Comparison of ENCODE assay signal across 9 cellular contexts in genomic region chr3:43997788-43998373, GRCh38.
DNase-seq lines count a peak whose midpoint lies in the region; ATAC-seq, FAIRE-seq and TF ChIP-seq lines count a peak whose summit lies in the region.
"Had no signal": no experiment of that assay in that cellular context is flagged by ENCODE, and none has a peak within 500 bp of the region (broad histone marks: within the 10 kb centered on the region; RNA-seq: fewer than 3 reads in every experiment).

No MANE protein-coding gene starts in this region.

- H3K27ac Mint-ChIP-seq in activated naive CD8-positive, alpha-beta T cell treated with anti-CD3 and anti-CD28 coated beads, Interleukin-2, amount 50 U/mL, for 24 hours: peak overlapping the region; percentile 14

- H3K27me3 Mint-ChIP-seq in activated naive CD8-positive, alpha-beta T cell treated with anti-CD3 and anti-CD28 coated beads, Interleukin-2, amount 50 U/mL, for 24 hours: peaks cover 88% of the 10 kb centered on the region

- H3K4me1 Mint-ChIP-seq in activated naive CD8-positive, alpha-beta T cell treated with anti-CD3 and anti-CD28 coated beads, Interleukin-2, amount 50 U/mL, for 24 hours: peaks cover 40% of the 10 kb centered on the region

- 89% methylated on average over 33 of the region's 34 CpGs for WGBS in A549 (ENCODE audit: missing lambda C conversion rate)

- CTCF ChIA-PET in A549 (lab: Yijun Ruan, JAX): interaction anchor here (1.7 kb wide), 1 partner anchor 229 kb away, joined by 7 read pairs; no protein-coding TSS in a partner anchor

- peaks cover 8% of the 10 kb centered on the region for H3K9me3 Mint-ChIP-seq in activated naive CD8-positive, alpha-beta T cell treated with anti-CD3 and anti-CD28 coated beads, Interleukin-2, amount 50 U/mL, for 24 hours

- DNase-seq in A549 (ENCODE audit: low read depth in 1 of 2, low spot score in 1 of 2): peak in 1 of 2 experiments; percentile 11
- DNase-seq in GM20000 (ENCODE audit: low spot score): peak; percentile 41
- DNase-seq in activated naive CD8-positive, alpha-beta T cell treated with anti-CD3 and anti-CD28 coated beads, Interleukin-2, amount 50 U/mL, for 24 hours: peak; percentile 18
- DNase-seq in left kidney (ENCODE audit: low read depth, low spot score): peak; percentile 37
- DNase-seq in RCC 7860 (ENCODE audit: low spot score): no peak
- no peak for DNase-seq in NCI-H2196 treated with DMSO at 0.1 percent for 48 hours (lab: John Stamatoyannopoulos, UW; ENCODE audit: unreplicated experiment)
- DNase-seq in NCI-H2081 treated with DMSO at 0.1 percent for 48 hours (lab: John Stamatoyannopoulos, UW): no peak

- TF ChIP-seq RAD21 in A549 (conservative IDR thresholded peaks at IDR 0.05 in 1 of 2, IDR thresholded peaks at IDR 0.05 in 1 of 2): no peak

- peak overlapping the region; percentile 71 for H3K4me3 Mint-ChIP-seq in activated naive CD8-positive, alpha-beta T cell treated with anti-CD3 and anti-CD28 coated beads, Interleukin-2, amount 50 U/mL, for 24 hours

- FAIRE-seq in A549 (lab: Jason Lieb, UNC): no peak
- no peak for FAIRE-seq in RCC 7860 (lab: Jason Lieb, UNC)

- peak overlapping the region; percentile 83 for H3K4me3 ChIP-seq in A549
- H3K4me3 ChIP-seq: prostate gland had no signal

- H3K4me1 ChIP-seq in A549: peaks cover 35% of the 10 kb centered on the region

- TF ChIP-seq POLR2A in A549 (IDR thresholded peaks at IDR 0.05; ENCODE audit: low read length): 0 out of 2 replicates have a peak, but pooled peaks have one; percentile 4

- no peaks in the 10 kb centered on the region for H3K9me3 ChIP-seq in A549
- H3K9me3 ChIP-seq: prostate gland had no signal

- POLR2A ChIA-PET in A549 (lab: Yijun Ruan, JAX): interaction anchor here (0.9 kb wide), 1 partner anchor 131 kb away, joined by 3 read pairs; no protein-coding TSS in a partner anchor

- no peak for TF ChIP-seq EP300 in A549 (IDR thresholded peaks at IDR 0.05)

- TF ChIP-seq CTCF in A549 (IDR thresholded peaks at IDR 0.05): no peak
- TF ChIP-seq CTCF in GM20000 (IDR thresholded peaks at IDR 0.05; ENCODE audit: extremely low read depth, missing control alignments): no peak

- H3K27ac ChIP-seq in A549: peak overlapping the region; percentile 89 to 99
- H3K27ac ChIP-seq: prostate gland had no signal

- peak overlapping the region; percentile 95 for H3K4me2 ChIP-seq in A549

- H3K36me3 Mint-ChIP-seq in activated naive CD8-positive, alpha-beta T cell treated with anti-CD3 and anti-CD28 coated beads, Interleukin-2, amount 50 U/mL, for 24 hours (ENCODE audit: low read depth): no peaks in the 10 kb centered on the region

- ATAC-seq in A549 (no peak), GM21526 (IDR thresholded peaks at IDR 0.05; ENCODE audit: low FRiP score, unreplicated experiment) (no peak)
- no peak for ATAC-seq in activated naive CD8-positive, alpha-beta T cell treated with anti-CD3 and anti-CD28 coated beads, Interleukin-2, amount 50 U/mL, for 24 hours

TF ChIP-seq in A549, 52 proteins besides CTCF, POLR2A, EP300 and RAD21:
- TF ChIP-seq ZFP36 (IDR thresholded peaks at IDR 0.05; ENCODE audit: borderline replicate concordance, partially characterized antibody) (no peak), CBX2 (IDR thresholded peaks at IDR 0.05; ENCODE audit: borderline replicate concordance, low read depth) (no peak), GATA3 (IDR thresholded peaks at IDR 0.05; ENCODE audit: borderline replicate concordance) (no peak)

Comparison
In these comparisons a context has a peak if more than half of its experiments do, and no peak if none do; other contexts are left out.
1. DNase-seq: peak in GM20000 (single experiment), activated naive CD8-positive, alpha-beta T cell treated with anti-CD3 and anti-CD28 coated beads, Interleukin-2, amount 50 U/mL, for 24 hours (single experiment) and left kidney (single experiment); none in RCC 7860 (single experiment), NCI-H2196 treated with DMSO at 0.1 percent for 48 hours (single experiment) and NCI-H2081 treated with DMSO at 0.1 percent for 48 hours (single experiment).